In the genomic region with DNA sequence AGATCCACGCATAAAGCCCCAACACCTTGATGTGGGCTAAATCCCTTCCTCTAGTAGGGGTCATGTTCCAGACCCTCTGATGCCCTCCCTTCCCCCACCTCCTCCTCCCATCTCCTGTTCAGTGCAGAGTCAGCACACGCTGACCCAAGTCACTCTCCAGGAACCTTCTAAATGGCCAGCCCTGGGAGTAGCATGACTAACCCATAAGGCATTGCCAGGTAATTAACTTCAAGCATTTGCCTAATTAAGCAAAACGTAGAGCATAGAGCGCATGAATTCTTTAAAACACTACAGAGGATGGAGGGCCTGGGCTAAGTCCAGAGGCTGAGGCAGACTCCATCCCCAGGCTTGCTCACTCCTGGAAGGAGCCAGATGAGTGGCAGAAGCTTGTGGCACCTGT, we compare ENCODE assay signal across 15 cellular contexts.
DNase-seq lines count a peak whose midpoint lies in the region; ATAC-seq and TF ChIP-seq lines count a peak whose summit lies in the region.
"Had no signal": no experiment of that assay in that cellular context is flagged by ENCODE, and none has a peak within 500 bp of the region (broad histone marks: within the 10 kb centered on the region; RNA-seq: fewer than 3 reads in every experiment).

No MANE protein-coding gene starts in this region.

- H3K9ac ChIP-seq in smooth muscle cell (ENCODE audit: low read depth): no peak overlapping the region
- H3K9ac ChIP-seq: GM23248 had no signal

- H3K36me3 Mint-ChIP-seq in mesothelial cell of epicardium: no peaks in the 10 kb centered on the region
- H3K36me3 Mint-ChIP-seq in CD4-positive, alpha-beta memory T cell: peaks cover 0 to 6% of the 10 kb centered on the region in 2 donors
- H3K36me3 Mint-ChIP-seq: CD8-positive, alpha-beta T cell had no signal

- H3K27ac ChIP-seq in foreskin keratinocyte (no peak overlapping the region), smooth muscle cell (ENCODE audit: low read depth) (peak overlapping the region; percentile 65)
- no peak overlapping the region for H3K27ac ChIP-seq in CD4-positive, alpha-beta memory T cell (ENCODE audit: low read depth, low read length)
- H3K27ac ChIP-seq: GM23248 had no signal

- peaks cover 15% of the 10 kb centered on the region for H3K9me3 Mint-ChIP-seq in mesothelial cell of epicardium
- H3K9me3 Mint-ChIP-seq in CD4-positive, alpha-beta memory T cell: peaks cover 0 to 21% (median 5%) of the 10 kb centered on the region in 8 donors
- H3K9me3 Mint-ChIP-seq: CD8-positive, alpha-beta T cell had no signal

- peaks cover 11% of the 10 kb centered on the region for H3K4me1 Mint-ChIP-seq in mesothelial cell of epicardium
- peaks cover 7 to 27% (median 10%) of the 10 kb centered on the region in 4 donors for H3K4me1 Mint-ChIP-seq in CD4-positive, alpha-beta memory T cell

- H3K9me3 ChIP-seq in smooth muscle cell (replicated peaks; ENCODE audit: low read depth): peaks cover 6% of the 10 kb centered on the region
- no peaks in the 10 kb centered on the region for H3K9me3 ChIP-seq in CD4-positive, alpha-beta memory T cell (ENCODE audit: control insufficient read depth in 1 of 2, low read length in 2 of 2)
- H3K9me3 ChIP-seq: HAP-1 had no signal

- CTCF ChIA-PET in HEK293T (lab: Yijun Ruan, JAX): interaction anchor here (0.6 kb wide), 1 partner anchor 312 kb away, joined by 3 read pairs; no protein-coding TSS in a partner anchor
- CTCF ChIA-PET in CD4-positive, alpha-beta memory T cell (lab: Charles Lee; ENCODE audit: partially characterized antibody): no interaction called here

- H3K27me3 ChIP-seq in foreskin keratinocyte: no peaks in the 10 kb centered on the region
- H3K27me3 ChIP-seq in smooth muscle cell (ENCODE audit: low read depth): no peaks in the 10 kb centered on the region
- no peaks in the 10 kb centered on the region for H3K27me3 ChIP-seq in CD4-positive, alpha-beta memory T cell (ENCODE audit: insufficient read depth, low read length)

- DNase-seq in HEK293T (ENCODE audit: extremely low spot score): peak; percentile 2
- no peak for DNase-seq in foreskin keratinocyte
- DNase-seq in mesothelial cell of epicardium (ENCODE audit: low spot score in 2 of 2, unreplicated experiment in 2 of 2): no peak
- no peak for DNase-seq in smooth muscle cell (lab: John Stamatoyannopoulos, UW; ENCODE audit: unreplicated experiment)
- no peak for DNase-seq in CD4-positive, alpha-beta memory T cell
- no peak for DNase-seq in stimulated activated CD4-positive, alpha-beta T cell treated with anti-CD3 and anti-CD28 coated beads, Interleukin-15, amount 100 ng/mL, for 24 hours
- no peak for DNase-seq in nucleus accumbens (lab: John Stamatoyannopoulos, UW)
- DNase-seq: C1 segment of cervical spinal cord; CD8-positive, alpha-beta T cell; DMS 273 treated with DMSO at 0.1 percent for 48 hours; DMS79; GF-D8; GM23248 had no signal

- no peaks in the 10 kb centered on the region for H3K27me3 Mint-ChIP-seq in mesothelial cell of epicardium (ENCODE audit: low read depth)
- H3K27me3 Mint-ChIP-seq in CD4-positive, alpha-beta memory T cell: no peaks in the 10 kb centered on the region

- ATAC-seq in foreskin keratinocyte (peak; percentile 11), GM18520 (IDR thresholded peaks at IDR 0.05; ENCODE audit: unreplicated experiment) (no peak)
- ATAC-seq: CD8-positive, alpha-beta T cell had no signal

- POLR2A ChIA-PET in HEK293T (lab: Yijun Ruan, JAX): no interaction called here
- POLR2A ChIA-PET in CD4-positive, alpha-beta memory T cell (lab: Charles Lee; ENCODE audit: partially characterized antibody): interaction anchor here (0.6 kb wide), 1 partner anchor 26 kb away, joined by 3 read pairs; no protein-coding TSS in a partner anchor

- no peak overlapping the region for H3K4me3 Mint-ChIP-seq in mesothelial cell of epicardium
- no peak overlapping the region for H3K4me3 Mint-ChIP-seq in CD4-positive, alpha-beta memory T cell
- H3K4me3 Mint-ChIP-seq: CD8-positive, alpha-beta T cell had no signal

- peaks cover 8% of the 10 kb centered on the region for H3F3A ChIP-seq in smooth muscle cell (ENCODE audit: low read depth)

- no peaks in the 10 kb centered on the region for H3K79me2 ChIP-seq in smooth muscle cell (ENCODE audit: low read depth)

- intact Hi-C loops in CD4-positive, alpha-beta memory T cell (cut with micrococcal nuclease): no loop called here

- H3K27ac Mint-ChIP-seq in mesothelial cell of epicardium: peak overlapping the region; percentile 25
- H3K27ac Mint-ChIP-seq in CD4-positive, alpha-beta memory T cell: no peak overlapping the region
- H3K27ac Mint-ChIP-seq: CD8-positive, alpha-beta T cell had no signal

- 65% methylated on average over 4 of the region's 4 CpGs for WGBS in smooth muscle cell (ENCODE audit: low lambda C conversion rate)

- H2AFZ ChIP-seq in smooth muscle cell (ENCODE audit: low read depth): no peak overlapping the region
- H2AFZ ChIP-seq: GM23248 had no signal

- H3K36me3 ChIP-seq in smooth muscle cell (ENCODE audit: low read depth): no peaks in the 10 kb centered on the region
- no peaks in the 10 kb centered on the region for H3K36me3 ChIP-seq in CD4-positive, alpha-beta memory T cell (ENCODE audit: insufficient read depth, low read length)
- H3K36me3 ChIP-seq: HAP-1 had no signal

- no peak for TF ChIP-seq CTCF in foreskin keratinocyte (conservative IDR thresholded peaks at IDR 0.05)
- TF ChIP-seq CTCF in mesothelial cell of epicardium (IDR thresholded peaks at IDR 0.05; ENCODE audit: unreplicated experiment): no peak
- no peak for TF ChIP-seq CTCF in smooth muscle cell (IDR thresholded peaks at IDR 0.05; ENCODE audit: borderline replicate concordance, insufficient read depth, poor library complexity, severe bottlenecking)

- H3K4me1 ChIP-seq in foreskin keratinocyte (peaks cover 11% of the 10 kb centered on the region), smooth muscle cell (ENCODE audit: low read depth) (peaks cover 10% of the 10 kb centered on the region)
- H3K4me1 ChIP-seq in CD4-positive, alpha-beta memory T cell (ENCODE audit: insufficient read depth, low read length): no peaks in the 10 kb centered on the region
- H3K4me1 ChIP-seq: HAP-1 had no signal

- H3K4me2 ChIP-seq in smooth muscle cell: peak overlapping the region; percentile 47

- no peaks in the 10 kb centered on the region for H4K20me1 ChIP-seq in smooth muscle cell (ENCODE audit: low read depth)

- no peak overlapping the region for H3K4me3 ChIP-seq in smooth muscle cell
- no peak overlapping the region for H3K4me3 ChIP-seq in CD4-positive, alpha-beta memory T cell (ENCODE audit: low read length in 2 of 2)
- H3K4me3 ChIP-seq: GM23248, HAP-1 had no signal

TF ChIP-seq in HEK293T, 16 proteins besides CTCF, POLR2A, EP300 and RAD21:
- TF ChIP-seq SP1 (IDR thresholded peaks at IDR 0.05): no peak
- TF ChIP-seq, protein P1, sequence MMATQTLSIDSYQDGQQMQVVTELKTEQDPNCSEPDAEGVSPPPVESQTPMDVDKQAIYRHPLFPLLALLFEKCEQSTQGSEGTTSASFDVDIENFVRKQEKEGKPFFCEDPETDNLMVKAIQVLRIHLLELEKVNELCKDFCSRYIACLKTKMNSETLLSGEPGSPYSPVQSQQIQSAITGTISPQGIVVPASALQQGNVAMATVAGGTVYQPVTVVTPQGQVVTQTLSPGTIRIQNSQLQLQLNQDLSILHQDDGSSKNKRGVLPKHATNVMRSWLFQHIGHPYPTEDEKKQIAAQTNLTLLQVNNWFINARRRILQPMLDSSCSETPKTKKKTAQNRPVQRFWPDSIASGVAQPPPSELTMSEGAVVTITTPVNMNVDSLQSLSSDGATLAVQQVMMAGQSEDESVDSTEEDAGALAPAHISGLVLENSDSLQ (IDR thresholded peaks at IDR 0.05): no peak
TF ChIP-seq in HEK293T: peak in this region for 0.
